Comparison of ENCODE assay signal across 21 cellular contexts in genomic region chr21:20720623-20721022, GRCh38.
DNase-seq lines count a peak whose midpoint lies in the region; ATAC-seq, FAIRE-seq and TF ChIP-seq lines count a peak whose summit lies in the region.
"Had no signal": no experiment of that assay in that cellular context is flagged by ENCODE, and none has a peak within 500 bp of the region (broad histone marks: within the 10 kb centered on the region; RNA-seq: fewer than 3 reads in every experiment).

No MANE protein-coding gene starts in this region.

- TF ChIP-seq CTCF in fibroblast of the aortic adventitia (IDR thresholded peaks at IDR 0.05; ENCODE audit: insufficient read depth, low read length) (no peak), gastroesophageal sphincter (IDR thresholded peaks at IDR 0.05) (no peak)

- H3K4me2 ChIP-seq in neuronal stem cell (ENCODE audit: insufficient read depth, low read length, poor library complexity, severe bottlenecking): no peak overlapping the region

- no peak for ATAC-seq in GM18868 (IDR thresholded peaks at IDR 0.05; ENCODE audit: unreplicated experiment)
- no peak for ATAC-seq in gastroesophageal sphincter
- ATAC-seq: activated CD8-positive, alpha-beta memory T cell treated with anti-CD3 and anti-CD28 coated beads, Interleukin-2, amount 10 ng/mL, durations not matched to agents 7 days and 5 days; activated T-helper 17 cell treated with anti-CD3 and anti-CD28 coated beads, Interleukin-2, amount 50 U/mL, for 72 hours; heart left ventricle; mucosa of descending colon; stimulated activated effector memory CD8-positive, alpha-beta T cell treated with anti-CD3 and anti-CD28 coated beads, Interleukin-12 subunit alpha, Interleukin-12 subunit beta, amount 100 ng/mL, for 72 hours had no signal

- H2BK5ac ChIP-seq in neuronal stem cell (ENCODE audit: low read length): no peak overlapping the region

- H2BK120ac ChIP-seq in neuronal stem cell (ENCODE audit: low read depth, low read length): no peak overlapping the region

- no peak overlapping the region for H4K91ac ChIP-seq in neuronal stem cell (ENCODE audit: low read depth, low read length, poor library complexity)

- H2BK12ac ChIP-seq in neuronal stem cell (ENCODE audit: low read length): no peak overlapping the region

- H3K36me3 ChIP-seq in adipocyte (ENCODE audit: control insufficient read depth, insufficient read depth, low read length, severe bottlenecking): no peaks in the 10 kb centered on the region
- H3K36me3 ChIP-seq in gastroesophageal sphincter: no peaks in the 10 kb centered on the region
- H3K36me3 ChIP-seq in neuronal stem cell (replicated peaks in 1 of 2; ENCODE audit: control insufficient read depth in 2 of 2, insufficient read depth in 2 of 2, low read length in 2 of 2): no peaks in the 10 kb centered on the region
- H3K36me3 ChIP-seq: heart left ventricle, neutrophil, thyroid gland had no signal

- H3K4me1 ChIP-seq in adipocyte (ENCODE audit: control insufficient read depth, insufficient read depth, low read length) (peaks cover 6% of the 10 kb centered on the region), gastroesophageal sphincter (no peaks in the 10 kb centered on the region), neuronal stem cell (ENCODE audit: control insufficient read depth in 2 of 2, insufficient read depth in 1 of 2, low read depth in 1 of 2, low read length in 2 of 2) (no peaks in the 10 kb centered on the region)
- H3K4me1 ChIP-seq: heart left ventricle, thyroid gland had no signal

- H2BK15ac ChIP-seq in neuronal stem cell (ENCODE audit: low read length): no peak overlapping the region

- H3K18ac ChIP-seq in neuronal stem cell (ENCODE audit: low read length): no peak overlapping the region

- H3K27me3 ChIP-seq in adipocyte (replicated peaks; ENCODE audit: control insufficient read depth, insufficient read depth, low read length): no peaks in the 10 kb centered on the region
- no peaks in the 10 kb centered on the region for H3K27me3 ChIP-seq in gastroesophageal sphincter
- H3K27me3 ChIP-seq in neuronal stem cell (ENCODE audit: control insufficient read depth in 3 of 3, insufficient read depth in 3 of 3, low read depth in 1 of 3, low read length in 3 of 3): no peaks in the 10 kb centered on the region
- H3K27me3 ChIP-seq: heart left ventricle, neutrophil, thyroid gland had no signal

- H3K79me1 ChIP-seq in neuronal stem cell (ENCODE audit: low read depth, low read length): no peaks in the 10 kb centered on the region

- FAIRE-seq in HTR-8/SVneo (lab: Jason Lieb, UNC): no peak

- H3K4ac ChIP-seq in neuronal stem cell (ENCODE audit: low read length): no peak overlapping the region

- DNase-seq in HTR-8/SVneo (ENCODE audit: insufficient read length, low spot score) (peak; percentile 15), adipocyte (ENCODE audit: low read depth) (no peak), fibroblast of the aortic adventitia (ENCODE audit: low read depth) (peak; percentile 49), stromal cell of bone marrow (ENCODE audit: low read depth) (peak; percentile 34), neuronal stem cell (ENCODE audit: low spot score) (no peak)
- DNase-seq: activated CD8-positive, alpha-beta memory T cell treated with anti-CD3 and anti-CD28 coated beads, Interleukin-2, amount 10 ng/mL, durations not matched to agents 7 days and 5 days; activated naive CD8-positive, alpha-beta T cell treated with anti-CD3 and anti-CD28 coated beads, Interleukin-2, amount 10 ng/mL, durations not matched to agents 7 days and 5 days; Calu3; central memory CD4-positive, alpha-beta T cell; H7; heart left ventricle; mucosa of descending colon; NCI-H1436; NCI-H2171; NCI-H69; thyroid gland had no signal

- no peak overlapping the region for H3K27ac ChIP-seq in gastroesophageal sphincter
- H3K27ac ChIP-seq in neuronal stem cell (replicated peaks; ENCODE audit: low read length): no peak overlapping the region
- H3K27ac ChIP-seq: heart left ventricle, neutrophil, thyroid gland had no signal

- no peak overlapping the region for H4K8ac ChIP-seq in neuronal stem cell (ENCODE audit: low read depth, low read length)

- H3K9ac ChIP-seq in adipocyte (ENCODE audit: low read length) (no peak overlapping the region), neuronal stem cell (ENCODE audit: low read depth, low read length, poor library complexity) (no peak overlapping the region)

- H2AFZ ChIP-seq in neuronal stem cell (ENCODE audit: low read length): no peak overlapping the region

- 75 to 76% methylated on average over 2 of the region's 2 CpGs for WGBS in gastroesophageal sphincter (ENCODE audit: low coverage in 1 of 2), 2 donors
- no CpG with 5 or more reads among the region's 2 CpGs for WGBS in neuronal stem cell (ENCODE audit: extremely low coverage in 2 of 2, insufficient read length in 2 of 2, insufficient replicate concordance in 1 of 2), 2 donors

- H3K14ac ChIP-seq in neuronal stem cell (ENCODE audit: low read length): no peak overlapping the region

- H2AK5ac ChIP-seq in neuronal stem cell (ENCODE audit: low read depth, low read length): no peak overlapping the region

- no peak for TF ChIP-seq POLR2A in gastroesophageal sphincter (IDR thresholded peaks at IDR 0.05)

- TF ChIP-seq EP300 in gastroesophageal sphincter (IDR thresholded peaks at IDR 0.05): no peak

- no peaks in the 10 kb centered on the region for H3K9me3 ChIP-seq in adipocyte (ENCODE audit: control insufficient read depth, low read length)
- H3K9me3 ChIP-seq in gastroesophageal sphincter: peaks cover 0 to 6% (median 0%) of the 10 kb centered on the region in 3 donors
- no peaks in the 10 kb centered on the region for H3K9me3 ChIP-seq in neuronal stem cell (replicated peaks in 1 of 2; ENCODE audit: control insufficient read depth in 2 of 2, insufficient read depth in 1 of 2, low read depth in 1 of 2, low read length in 2 of 2)
- H3K9me3 ChIP-seq: neutrophil, thyroid gland had no signal

- H3K4me3 ChIP-seq in adipocyte (ENCODE audit: low read length): peak overlapping the region; percentile 31
- no peak overlapping the region for H3K4me3 ChIP-seq in fibroblast of the aortic adventitia (ENCODE audit: low read depth, low read length)
- H3K4me3 ChIP-seq in gastroesophageal sphincter: no peak overlapping the region
- H3K4me3 ChIP-seq in neuronal stem cell (ENCODE audit: low read length in 2 of 2): no peak overlapping the region
- H3K4me3 ChIP-seq: heart left ventricle, mucosa of descending colon, thyroid gland had no signal

- no peak overlapping the region for H3K23ac ChIP-seq in neuronal stem cell (ENCODE audit: low read depth, low read length, poor library complexity)

Comparison
In these comparisons a context has a peak if more than half of its experiments do, and no peak if none do; other contexts are left out.
1. DNase-seq: peak in HTR-8/SVneo (single experiment), fibroblast of the aortic adventitia (single experiment) and stromal cell of bone marrow (single experiment); none in adipocyte (single experiment) and neuronal stem cell (single experiment).